ENCODE assay signal across 8 cellular contexts in genomic region chr2:37672104-37672869, GRCh38. TPM values are rescaled to one million over a fixed set of nuclear protein-coding genes. Genes with fewer than 3 reads are reported as not detected.
DNase-seq lines count a peak whose midpoint lies in the region; ATAC-seq and TF ChIP-seq lines count a peak whose summit lies in the region.

No MANE protein-coding gene starts in this region.

- peak overlapping the region; percentile 83 for H3K27ac Mint-ChIP-seq in activated CD4-positive, alpha-beta T cell treated with anti-CD3 and anti-CD28 coated beads for 36 hours

- ATAC-seq in GM19025 (IDR thresholded peaks at IDR 0.05; ENCODE audit: low read depth, unreplicated experiment): peak; percentile 49
- ATAC-seq in HG03159 (IDR thresholded peaks at IDR 0.05; ENCODE audit: unreplicated experiment): peak; percentile 50
- peak; percentile 34 for ATAC-seq in activated CD4-positive, alpha-beta T cell treated with anti-CD3 and anti-CD28 coated beads for 36 hours

- DNase-seq in AG20443 (ENCODE audit: low spot score) (peak; percentile 84), NCI-H510A (lab: John Stamatoyannopoulos, UW) (peak; percentile 73), coronary artery (ENCODE audit: low spot score) (peak; percentile 82), left kidney (ENCODE audit: low read depth, low spot score) (peak; percentile 98)
- peak; percentile 80 for DNase-seq in activated CD4-positive, alpha-beta T cell treated with anti-CD3 and anti-CD28 coated beads for 36 hours
- peak; percentile 46 for DNase-seq in stimulated activated CD4-positive, alpha-beta T cell treated with anti-CD3 and anti-CD28 coated beads, Interleukin-2, amount 100 ng/mL, for 4 hours (ENCODE audit: low read depth)

- peak overlapping the region; percentile 83 for H3K4me3 Mint-ChIP-seq in activated CD4-positive, alpha-beta T cell treated with anti-CD3 and anti-CD28 coated beads for 36 hours

- no peak for TF ChIP-seq CTCF in coronary artery (IDR thresholded peaks at IDR 0.05)

- peak overlapping the region; percentile 99 for H3K4me3 ChIP-seq in coronary artery

- H3K4me1 Mint-ChIP-seq in activated CD4-positive, alpha-beta T cell treated with anti-CD3 and anti-CD28 coated beads for 36 hours: peaks cover 40% of the 10 kb centered on the region

- peak overlapping the region; percentile 80 to 98 for H3K27ac ChIP-seq in coronary artery

- peaks cover 10% of the 10 kb centered on the region for H3K36me3 Mint-ChIP-seq in activated CD4-positive, alpha-beta T cell treated with anti-CD3 and anti-CD28 coated beads for 36 hours (ENCODE audit: low read depth)

- no peaks in the 10 kb centered on the region for H3K9me3 Mint-ChIP-seq in activated CD4-positive, alpha-beta T cell treated with anti-CD3 and anti-CD28 coated beads for 36 hours (ENCODE audit: low read depth)

- H3K27me3 Mint-ChIP-seq in activated CD4-positive, alpha-beta T cell treated with anti-CD3 and anti-CD28 coated beads for 36 hours: no peaks in the 10 kb centered on the region

- CTCF ChIA-PET in activated CD4-positive, alpha-beta T cell treated with anti-CD3 and anti-CD28 coated beads for 36 hours (lab: Charles Lee): interaction anchor here (0.6 to 0.8 kb wide), 2 partner anchors 24 to 26 kb away, joined by 3 read pairs; no protein-coding TSS in a partner anchor

- POLR2A ChIA-PET in activated CD4-positive, alpha-beta T cell treated with anti-CD3 and anti-CD28 coated beads for 36 hours (lab: Charles Lee): interaction anchor here (0.7 to 0.9 kb wide), 3 partner anchors 12 to 182 kb away, joined by 3 to 7 read pairs (median 4); no protein-coding TSS in a partner anchor

- intact Hi-C loops in activated CD4-positive, alpha-beta T cell treated with anti-CD3 and anti-CD28 coated beads for 36 hours (cut with DNase I, micrococcal nuclease): loop anchor here (5.0 kb wide), 5 partner anchors 200 to 705 kb away; partner anchors contain the start of genes ATL2 (in 1 of the 2), CEBPZ (in 1 of the 2), NDUFAF7 (in 1 of the 2) and PRKD3 (in 1 of the 2)

RNA-seq across cellular contexts. Expression of gene CDC42EP3, which starts 0.8 kb away (rescaled TPM):
- 10 to 100 TPM; 16.4 to 25.2 TPM for total RNA-seq in activated CD4-positive, alpha-beta T cell treated with anti-CD3 and anti-CD28 coated beads for 36 hours

Comparison
In these comparisons a context has a peak if more than half of its experiments do, and no peak if none do; other contexts are left out.
1. Peak in every context shown above with its lines: DNase-seq, ATAC-seq, H3K4me3 ChIP-seq and H3K27ac ChIP-seq.
2. DNase-seq: peak in every context shown above with its lines; median percentile 98 in left kidney; 84 in AG20443; 82 in coronary artery; 80 in activated CD4-positive, alpha-beta T cell treated with anti-CD3 and anti-CD28 coated beads for 36 hours; 73 in NCI-H510A; 46 in stimulated activated CD4-positive, alpha-beta T cell treated with anti-CD3 and anti-CD28 coated beads, Interleukin-2, amount 100 ng/mL, for 4 hours.